8 cellular contexts compared by ENCODE assay signal in genomic region chr4:47704693-47705325, GRCh38.
DNase-seq lines count a peak whose midpoint lies in the region; ATAC-seq and TF ChIP-seq lines count a peak whose summit lies in the region.

No MANE protein-coding gene starts in this region.

- H3K9me3 Mint-ChIP-seq in nephron progenitor cell: no peaks in the 10 kb centered on the region

- peak overlapping the region; percentile 38 for H3K4me3 Mint-ChIP-seq in nephron progenitor cell

- no peaks in the 10 kb centered on the region for H3K36me3 Mint-ChIP-seq in nephron progenitor cell (ENCODE audit: low read depth)

- no peaks in the 10 kb centered on the region for H3K9me3 ChIP-seq in OCI-LY1 (ENCODE audit: low read length)

- H3K4me1 ChIP-seq in OCI-LY1 (ENCODE audit: insufficient read depth, low read length, severe bottlenecking): no peaks in the 10 kb centered on the region

- H3K27ac Mint-ChIP-seq in nephron progenitor cell: no peak overlapping the region

- TF ChIP-seq CTCF in HL-60 (IDR thresholded peaks at IDR 0.05; ENCODE audit: insufficient read depth, low read length) (peak; percentile 72), OCI-LY1 (IDR thresholded peaks at IDR 0.05; ENCODE audit: low read length) (peak; percentile 39; the same call in 1 of the 2 replicates), epithelial cell of proximal tubule (conservative IDR thresholded peaks at IDR 0.05; ENCODE audit: low read depth, low read length) (peak; percentile 48), nephron progenitor cell (IDR thresholded peaks at IDR 0.05) (peak; percentile 58)

- no peaks in the 10 kb centered on the region for H4K20me1 ChIP-seq in OCI-LY1 (ENCODE audit: insufficient read depth, low read length)

- H3K9me2 ChIP-seq in OCI-LY1 (ENCODE audit: low read depth, low read length): no peaks in the 10 kb centered on the region

- no peaks in the 10 kb centered on the region for H3K36me3 ChIP-seq in OCI-LY1 (ENCODE audit: insufficient read depth, low read length)

- H3F3A ChIP-seq in OCI-LY1 (ENCODE audit: insufficient read depth, low read length): no peaks in the 10 kb centered on the region

- no peak overlapping the region for H3K9ac ChIP-seq in OCI-LY1 (ENCODE audit: low read length)

- no peak overlapping the region for H2AFZ ChIP-seq in OCI-LY1 (ENCODE audit: low read length)

- H3K27me3 ChIP-seq in HL-60 (ENCODE audit: insufficient read depth, poor library complexity, severe bottlenecking) (no peaks in the 10 kb centered on the region), OCI-LY1 (ENCODE audit: insufficient read depth, low read length) (no peaks in the 10 kb centered on the region)

- ATAC-seq in HG02840 (IDR thresholded peaks at IDR 0.05; ENCODE audit: low FRiP score, unreplicated experiment): no peak

- H3K4me2 ChIP-seq in OCI-LY1 (ENCODE audit: low read length): no peak overlapping the region

- peaks cover 32% of the 10 kb centered on the region for H3K4me1 Mint-ChIP-seq in nephron progenitor cell

- no peak overlapping the region for H3K27ac ChIP-seq in HL-60 (replicated peaks)
- no peak overlapping the region for H3K27ac ChIP-seq in OCI-LY1 (ENCODE audit: low read depth, low read length, poor library complexity, severe bottlenecking)

- DNase-seq in stimulated activated CD4-positive, alpha-beta T cell treated with anti-CD3 and anti-CD28 coated beads, Interleukin-1b, Interleukin-23, amount 100 ng/mL, for 48 hours: peak; percentile 10
- no peak for DNase-seq in stimulated activated CD4-positive, alpha-beta T cell treated with anti-CD3 and anti-CD28 coated beads, Interleukin-4, amount 100 ng/mL, for 24 hours
- DNase-seq in HL-60 (ENCODE audit: low read depth in 1 of 2, low spot score in 1 of 2) (peak in 1 of 2 experiments; percentile 69), epithelial cell of proximal tubule (ENCODE audit: low read depth) (no peak), nephron progenitor cell (peak; percentile 48), globus pallidus (ENCODE audit: low spot score) (no peak)

- no peaks in the 10 kb centered on the region for H3K27me3 Mint-ChIP-seq in nephron progenitor cell (ENCODE audit: low read depth, poor library complexity)

- no peaks in the 10 kb centered on the region for H3K79me2 ChIP-seq in OCI-LY1 (ENCODE audit: insufficient read depth, low read length)

- H3K4me3 ChIP-seq in HL-60 (replicated peaks; ENCODE audit: insufficient read depth, low read length) (no peak overlapping the region), OCI-LY1 (ENCODE audit: low read depth, low read length, poor library complexity, severe bottlenecking) (no peak overlapping the region), epithelial cell of proximal tubule (ENCODE audit: low read depth, low read length) (no peak overlapping the region)

Comparison
In these comparisons a context has a peak if more than half of its experiments do, and no peak if none do; other contexts are left out.
1. DNase-seq: peak in stimulated activated CD4-positive, alpha-beta T cell treated with anti-CD3 and anti-CD28 coated beads, Interleukin-1b, Interleukin-23, amount 100 ng/mL, for 48 hours (single experiment) and nephron progenitor cell (single experiment); none in stimulated activated CD4-positive, alpha-beta T cell treated with anti-CD3 and anti-CD28 coated beads, Interleukin-4, amount 100 ng/mL, for 24 hours (single experiment), epithelial cell of proximal tubule (single experiment) and globus pallidus (single experiment).
2. Peak in every context shown above with its lines, with median percentiles within 50 percentile points of each other: CTCF ChIP-seq.